ENCODE assay signal across 8 cellular contexts in genomic region chr16:83808573-83809014, GRCh38. TPM values are rescaled to one million over a fixed set of nuclear protein-coding genes. Genes with fewer than 3 reads are reported as not detected.
A peak's percentile ranks its signal among the peaks of the same experiment; 100 is the strongest.
DNase-seq lines count a peak whose midpoint lies in the region; ATAC-seq lines count a peak whose summit lies in the region.

No MANE protein-coding gene starts in this region.

- peak overlapping the region; percentile 73; the same call in 1 of the 2 replicates for H3K4me3 ChIP-seq in iPS DF 6.9 (ENCODE audit: low read length)

- peaks cover 48% of the 10 kb centered on the region for H3K4me1 Mint-ChIP-seq in activated CD4-positive, alpha-beta memory T cell treated with anti-CD3 and anti-CD28 coated beads, Interleukin-2, amount 10 ng/mL, durations not matched to agents 7 days and 5 days
- peaks cover 24% of the 10 kb centered on the region for H3K4me1 Mint-ChIP-seq in stimulated activated effector memory CD8-positive, alpha-beta T cell treated with anti-CD3 and anti-CD28 coated beads, Interleukin-12 subunit alpha, Interleukin-12 subunit beta, amount 100 ng/mL, for 72 hours

- CTCF ChIA-PET in activated CD4-positive, alpha-beta memory T cell treated with anti-CD3 and anti-CD28 coated beads, Interleukin-2, amount 10 ng/mL, durations not matched to agents 7 days and 5 days (lab: Charles Lee) = interaction anchor here (1.5 kb wide), 1 partner anchor 27 kb away, joined by 3 read pairs; no protein-coding TSS in a partner anchor

- peak overlapping the region; percentile 99 for H3K4me3 Mint-ChIP-seq in activated CD4-positive, alpha-beta memory T cell treated with anti-CD3 and anti-CD28 coated beads, Interleukin-2, amount 10 ng/mL, durations not matched to agents 7 days and 5 days
- peak overlapping the region; percentile 93 for H3K4me3 Mint-ChIP-seq in stimulated activated effector memory CD8-positive, alpha-beta T cell treated with anti-CD3 and anti-CD28 coated beads, Interleukin-12 subunit alpha, Interleukin-12 subunit beta, amount 100 ng/mL, for 72 hours

- no peaks in the 10 kb centered on the region for H3K27me3 ChIP-seq in iPS DF 6.9 (ENCODE audit: control insufficient read depth, insufficient read depth, low read length)

- peaks cover 41% of the 10 kb centered on the region for H3K36me3 Mint-ChIP-seq in activated CD4-positive, alpha-beta memory T cell treated with anti-CD3 and anti-CD28 coated beads, Interleukin-2, amount 10 ng/mL, durations not matched to agents 7 days and 5 days (ENCODE audit: low read depth)
- peaks cover 57% of the 10 kb centered on the region for H3K36me3 Mint-ChIP-seq in stimulated activated effector memory CD8-positive, alpha-beta T cell treated with anti-CD3 and anti-CD28 coated beads, Interleukin-12 subunit alpha, Interleukin-12 subunit beta, amount 100 ng/mL, for 72 hours

- peaks cover 9% of the 10 kb centered on the region for H3K4me1 ChIP-seq in iPS DF 6.9 (ENCODE audit: control insufficient read depth, insufficient read depth, low read length)

- peak overlapping the region; percentile 87 for H3K27ac Mint-ChIP-seq in activated CD4-positive, alpha-beta memory T cell treated with anti-CD3 and anti-CD28 coated beads, Interleukin-2, amount 10 ng/mL, durations not matched to agents 7 days and 5 days
- H3K27ac Mint-ChIP-seq in stimulated activated effector memory CD8-positive, alpha-beta T cell treated with anti-CD3 and anti-CD28 coated beads, Interleukin-12 subunit alpha, Interleukin-12 subunit beta, amount 100 ng/mL, for 72 hours = peak overlapping the region; percentile 92

- ATAC-seq in HG03139 (IDR thresholded peaks at IDR 0.05; ENCODE audit: unreplicated experiment) = peak; percentile 5
- no peak for ATAC-seq in stimulated activated effector memory CD8-positive, alpha-beta T cell treated with anti-CD3 and anti-CD28 coated beads, Interleukin-12 subunit alpha, Interleukin-12 subunit beta, amount 100 ng/mL, for 72 hours

- no peak for DNase-seq in activated CD4-positive, alpha-beta memory T cell treated with anti-CD3 and anti-CD28 coated beads, Interleukin-2, amount 10 ng/mL, durations not matched to agents 7 days and 5 days
- DNase-seq in iPS DF 6.9 (ENCODE audit: low read depth, low spot score) (no peak), NCI-H1105 (lab: John Stamatoyannopoulos, UW) (no peak), NCI-H2029 treated with DMSO at 0.1 percent for 48 hours (lab: John Stamatoyannopoulos, UW) (no peak), NCI-H2029 (lab: John Stamatoyannopoulos, UW) (no peak), NCI-H1092 treated with DMSO at 0.1 percent for 48 hours (lab: John Stamatoyannopoulos, UW) (no peak)
- no peak for DNase-seq in stimulated activated effector memory CD8-positive, alpha-beta T cell treated with anti-CD3 and anti-CD28 coated beads, Interleukin-12 subunit alpha, Interleukin-12 subunit beta, amount 100 ng/mL, for 72 hours (ENCODE audit: low spot score in 2 of 2)

- H3K36me3 ChIP-seq in iPS DF 6.9 (ENCODE audit: control insufficient read depth, insufficient read depth, low read length) = no peaks in the 10 kb centered on the region

- POLR2A ChIA-PET in activated CD4-positive, alpha-beta memory T cell treated with anti-CD3 and anti-CD28 coated beads, Interleukin-2, amount 10 ng/mL, durations not matched to agents 7 days and 5 days (lab: Charles Lee) = interaction anchor here (0.7 to 2.4 kb wide), 3 partner anchors 18 to 309 kb away, joined by 3 to 7 read pairs (median 4); partner anchors contain the start of gene MBTPS1

- H3K9me3 ChIP-seq in iPS DF 6.9 (ENCODE audit: control insufficient read depth, insufficient read depth, low read length) = no peaks in the 10 kb centered on the region

- no CpG with 5 or more reads among the region's 11 CpGs for WGBS in iPS DF 6.9 (ENCODE audit: insufficient coverage, insufficient read length)

- H3K27ac ChIP-seq in iPS DF 6.9 (ENCODE audit: low read length) = no peak overlapping the region

- no peaks in the 10 kb centered on the region for H3K9me3 Mint-ChIP-seq in activated CD4-positive, alpha-beta memory T cell treated with anti-CD3 and anti-CD28 coated beads, Interleukin-2, amount 10 ng/mL, durations not matched to agents 7 days and 5 days
- peaks cover 2% of the 10 kb centered on the region for H3K9me3 Mint-ChIP-seq in stimulated activated effector memory CD8-positive, alpha-beta T cell treated with anti-CD3 and anti-CD28 coated beads, Interleukin-12 subunit alpha, Interleukin-12 subunit beta, amount 100 ng/mL, for 72 hours

- H3K27me3 Mint-ChIP-seq in activated CD4-positive, alpha-beta memory T cell treated with anti-CD3 and anti-CD28 coated beads, Interleukin-2, amount 10 ng/mL, durations not matched to agents 7 days and 5 days = no peaks in the 10 kb centered on the region

RNA-seq across cellular contexts. Expression of gene HSBP1, which starts 0.8 kb away (rescaled TPM):
- 10 to 100 TPM; 66.2 to 66.5 TPM for total RNA-seq in activated CD4-positive, alpha-beta memory T cell treated with anti-CD3 and anti-CD28 coated beads, Interleukin-2, amount 10 ng/mL, durations not matched to agents 7 days and 5 days
